In the genomic region with DNA sequence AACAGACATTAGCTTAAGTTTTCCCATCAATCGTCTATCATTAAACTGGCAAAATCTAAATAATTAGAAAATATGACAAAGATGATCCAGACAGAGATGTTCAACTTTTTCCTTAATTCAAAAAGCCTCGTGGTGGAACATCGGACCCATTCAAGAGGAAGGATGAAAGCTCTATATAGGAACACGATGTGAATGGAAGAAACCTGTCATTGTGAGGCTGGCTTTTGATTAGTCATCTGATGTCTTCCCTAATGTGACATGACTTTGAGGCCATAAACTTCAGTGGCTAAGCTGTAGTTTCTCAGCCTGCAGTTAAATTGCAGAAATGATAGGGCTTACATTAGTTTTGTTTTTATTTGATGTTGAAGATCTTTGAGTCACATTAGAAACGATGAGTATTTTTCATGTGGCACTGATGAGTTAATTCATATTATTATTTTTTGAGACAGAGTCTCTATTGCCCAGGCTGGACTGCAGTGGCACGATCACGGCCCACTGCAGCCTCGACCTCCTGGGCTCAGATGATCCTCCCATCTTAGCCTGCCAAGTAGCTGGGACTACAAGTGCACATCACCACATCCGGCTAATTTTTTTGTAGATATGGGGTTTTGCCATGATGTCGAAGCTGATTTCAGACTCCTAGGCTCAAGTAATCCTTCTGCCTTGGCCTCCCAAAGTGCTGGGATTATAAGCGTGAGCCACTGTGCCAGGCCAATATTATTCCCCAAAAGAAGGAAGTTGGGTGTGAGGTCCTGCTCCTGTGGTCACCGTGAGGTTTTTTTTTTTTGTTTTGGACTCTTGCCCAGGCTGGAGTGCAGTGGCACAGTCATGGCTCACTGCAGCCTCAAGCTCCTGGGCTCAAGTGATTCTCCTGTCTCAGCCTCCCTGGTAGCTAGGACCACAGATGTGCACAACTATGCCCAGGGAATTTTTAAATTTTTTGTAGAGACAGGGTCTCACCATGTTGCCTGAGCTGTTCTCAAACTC, we compare ENCODE assay signal across 1 cellular context.
TF ChIP-seq lines count a peak whose summit lies in the region.

No MANE protein-coding gene starts in this region.

TF ChIP-seq in HepG2, 621 proteins besides CTCF, POLR2A, EP300 and RAD21:
- no peak for TF ChIP-seq ZXDC (CRISPR knock-in tag; IDR thresholded peaks at IDR 0.05)
- TF ChIP-seq, protein P1, sequence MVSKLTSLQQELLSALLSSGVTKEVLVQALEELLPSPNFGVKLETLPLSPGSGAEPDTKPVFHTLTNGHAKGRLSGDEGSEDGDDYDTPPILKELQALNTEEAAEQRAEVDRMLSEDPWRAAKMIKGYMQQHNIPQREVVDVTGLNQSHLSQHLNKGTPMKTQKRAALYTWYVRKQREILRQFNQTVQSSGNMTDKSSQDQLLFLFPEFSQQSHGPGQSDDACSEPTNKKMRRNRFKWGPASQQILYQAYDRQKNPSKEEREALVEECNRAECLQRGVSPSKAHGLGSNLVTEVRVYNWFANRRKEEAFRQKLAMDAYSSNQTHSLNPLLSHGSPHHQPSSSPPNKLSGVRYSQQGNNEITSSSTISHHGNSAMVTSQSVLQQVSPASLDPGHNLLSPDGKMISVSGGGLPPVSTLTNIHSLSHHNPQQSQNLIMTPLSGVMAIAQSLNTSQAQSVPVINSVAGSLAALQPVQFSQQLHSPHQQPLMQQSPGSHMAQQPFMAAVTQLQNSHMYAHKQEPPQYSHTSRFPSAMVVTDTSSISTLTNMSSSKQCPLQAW (CRISPR knock-in tag; IDR thresholded peaks at IDR 0.05) = no peak
- no peak for TF ChIP-seq ZBTB1 (CRISPR knock-in tag; IDR thresholded peaks at IDR 0.05; ENCODE audit: borderline replicate concordance)
- no peak for TF ChIP-seq ZNF660 (CRISPR knock-in tag; IDR thresholded peaks at IDR 0.05; ENCODE audit: borderline replicate concordance, low read depth)
- TF ChIP-seq ZNF646 (CRISPR knock-in tag; IDR thresholded peaks at IDR 0.05) = no peak
- peak; percentile 42; the same call in 1 of the 2 replicates for TF ChIP-seq ZNF770 (CRISPR knock-in tag; IDR thresholded peaks at IDR 0.05)
- TF ChIP-seq ZNF567 (CRISPR knock-in tag; IDR thresholded peaks at IDR 0.05; ENCODE audit: borderline replicate concordance) = peak; percentile 48; the same call in 1 of the 2 replicates
